ENCODE assay signal across 1 cellular context in the genomic region with DNA sequence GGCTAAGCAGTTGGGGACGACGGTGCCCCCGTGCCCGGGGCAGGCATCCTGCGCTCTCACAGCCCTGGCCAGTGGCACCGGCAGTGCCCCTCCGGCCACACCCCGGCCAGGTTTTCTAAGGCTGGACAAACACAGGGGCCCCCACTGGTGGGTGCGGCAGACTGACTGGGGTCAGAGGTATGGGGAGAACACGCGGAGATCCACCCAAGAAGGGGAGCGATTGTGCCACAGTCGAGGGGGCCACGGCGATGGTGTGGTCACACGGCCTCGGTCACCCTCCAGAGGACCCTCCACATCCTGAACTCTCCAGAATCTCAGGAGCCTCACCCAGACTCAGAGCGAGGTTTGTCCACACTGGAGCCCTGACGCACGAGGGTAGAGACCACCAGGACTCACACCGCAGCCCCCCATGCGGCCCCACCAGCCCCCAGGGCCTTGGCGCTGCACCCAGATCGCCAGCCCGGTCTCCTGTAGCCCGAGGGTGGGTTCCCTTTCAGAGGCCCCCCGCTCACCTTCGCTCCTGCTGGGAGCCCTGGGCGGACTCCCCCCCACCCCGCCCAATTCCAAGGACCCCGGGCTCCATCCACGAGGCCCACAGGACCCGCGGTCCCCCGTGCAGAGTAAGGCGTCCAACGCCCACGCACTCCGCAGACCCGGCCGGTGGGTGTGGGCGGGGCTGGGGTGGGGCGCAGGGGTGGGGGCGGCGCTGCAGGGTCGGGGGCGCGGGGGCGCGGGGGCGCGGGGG.
TF ChIP-seq lines count a peak whose summit lies in the region.

No MANE protein-coding gene starts in this region.

TF ChIP-seq in GM12878, 131 proteins besides CTCF, POLR2A, EP300 and RAD21:
- peak in 1 of 2 experiments; percentile 79; a peak in 2 of 3 replicates for TF ChIP-seq EGR1 (IDR thresholded peaks at IDR 0.05; ENCODE audit: borderline replicate concordance in 1 of 2, low read depth in 2 of 2, low read length in 2 of 2)
- TF ChIP-seq DPF2 (IDR thresholded peaks at IDR 0.05): no peak
- TF ChIP-seq GATAD2B (conservative IDR thresholded peaks at IDR 0.05; ENCODE audit: low read depth): 0 out of 2 replicates have a peak, but pooled peaks have one; percentile 13
- no peak for TF ChIP-seq ZNF207 (IDR thresholded peaks at IDR 0.05; ENCODE audit: borderline replicate concordance)
